ENCODE assay signal across 31 cellular contexts in the genomic region with DNA sequence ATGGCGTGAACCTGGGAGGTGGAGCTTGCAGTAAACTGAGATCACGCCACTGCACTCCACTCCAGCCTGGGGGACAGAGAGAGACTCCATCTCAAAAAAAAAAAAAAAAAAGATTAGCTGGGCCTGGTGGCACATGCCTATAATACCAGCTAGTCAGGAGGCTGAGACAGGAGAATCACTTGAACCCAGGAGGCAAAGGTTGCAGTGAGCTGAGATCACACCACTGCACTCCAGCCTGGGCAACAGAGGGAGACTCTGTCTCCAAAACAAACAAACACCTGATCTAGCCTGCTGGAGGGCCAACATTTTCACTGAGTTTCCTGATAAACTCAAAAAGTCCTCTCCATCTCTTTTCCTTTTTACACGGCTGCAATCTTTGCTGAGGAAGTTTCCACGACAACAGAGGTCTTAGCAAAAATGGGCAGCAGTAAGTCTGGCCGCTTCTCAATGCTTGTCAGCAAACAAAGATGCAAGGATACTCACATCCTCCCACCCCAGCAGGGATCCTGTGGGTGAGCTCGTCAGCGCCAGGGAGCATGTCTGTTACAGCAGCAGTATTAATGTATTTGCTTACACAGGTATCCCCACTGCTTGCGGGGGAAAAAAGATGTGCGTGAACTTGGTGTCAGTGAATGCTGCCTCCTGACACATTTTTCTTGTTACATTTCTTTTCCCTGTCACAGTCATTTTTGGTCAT. TPM values are rescaled to one million over a fixed set of nuclear protein-coding genes. Genes with fewer than 3 reads are reported as not detected.
"Had no signal": no experiment of that assay in that cellular context is flagged by ENCODE, and none has a peak within 500 bp of the region (broad histone marks: within the 10 kb centered on the region; RNA-seq: fewer than 3 reads in every experiment).

No MANE protein-coding gene starts in this region.

- H3K9me3 Mint-ChIP-seq: activated CD4-positive, alpha-beta memory T cell treated with anti-CD3 and anti-CD28 coated beads for 36 hours; activated CD4-positive, alpha-beta T cell treated with anti-CD3 and anti-CD28 coated beads, Interleukin-2, amount 10 ng/mL, durations not matched to agents 24 days and 14 days; activated naive CD4-positive, alpha-beta T cell treated with anti-CD3 and anti-CD28 coated beads, Interleukin-2, amount 50 U/mL, for 72 hours; activated T-cell treated with anti-CD3 and anti-CD28 coated beads, Interleukin-2, amount 50 U/mL, for 4 hours; activated T-helper 17 cell treated with anti-CD3 and anti-CD28 coated beads, Interleukin-2, amount 50 U/mL, for 72 hours; dendritic cell treated with granulocyte-macrophage colony-stimulating factor and Interleukin-4, amounts not matched to agents 40 ng/mL and 50 ng/mL, for 4 days; stimulated activated effector memory CD8-positive, alpha-beta T cell treated with anti-CD3 and anti-CD28 coated beads, Interleukin-12 subunit alpha, Interleukin-12 subunit beta, amount 100 ng/mL, for 72 hours; stimulated activated naive CD8-positive, alpha-beta T cell treated with anti-CD3 and anti-CD28 coated beads, Interleukin-15, Interleukin-2, amounts not matched to agents 100 ng/mL and 50 ng/mL, for 24 hours; T-helper 1 cell treated with Interleukin-12 subunit alpha and Interleukin-12 subunit beta and Interleukin-4 antibody, amounts not matched to agents 30 μg/mL and 1 μg/mL, for 36 hours had no signal

- H3K27me3 ChIP-seq: ovary had no signal

- H3K27ac ChIP-seq: breast epithelium, epithelial cell of prostate, esophagus squamous epithelium, neutrophil, ovary, skin epidermis, thoracic aorta had no signal

- ATAC-seq: activated naive CD4-positive, alpha-beta T cell treated with anti-CD3 and anti-CD28 coated beads, Interleukin-2, amount 50 U/mL, for 72 hours; activated T-cell treated with anti-CD3 and anti-CD28 coated beads, Interleukin-2, amount 50 U/mL, for 4 hours; activated T-helper 17 cell treated with anti-CD3 and anti-CD28 coated beads, Interleukin-2, amount 50 U/mL, for 72 hours; left ventricle myocardium superior; sciatic nerve; stimulated activated effector memory CD8-positive, alpha-beta T cell treated with anti-CD3 and anti-CD28 coated beads, Interleukin-12 subunit alpha, Interleukin-12 subunit beta, amount 100 ng/mL, for 72 hours had no signal

- H3K9me3 ChIP-seq: neutrophil, ovary, thoracic aorta had no signal

- H3K4me3 ChIP-seq: breast epithelium, esophagus squamous epithelium, ovary, skin epidermis, thoracic aorta had no signal

- H3K4me3 Mint-ChIP-seq: activated CD4-positive, alpha-beta memory T cell treated with anti-CD3 and anti-CD28 coated beads for 36 hours; activated CD4-positive, alpha-beta T cell treated with anti-CD3 and anti-CD28 coated beads, Interleukin-2, amount 10 ng/mL, durations not matched to agents 24 days and 14 days; activated T-cell treated with anti-CD3 and anti-CD28 coated beads, Interleukin-2, amount 50 U/mL, for 4 hours; activated T-helper 17 cell treated with anti-CD3 and anti-CD28 coated beads, Interleukin-2, amount 50 U/mL, for 72 hours; dendritic cell treated with granulocyte-macrophage colony-stimulating factor and Interleukin-4, amounts not matched to agents 40 ng/mL and 50 ng/mL, for 4 days; nephron; stimulated activated effector memory CD8-positive, alpha-beta T cell treated with anti-CD3 and anti-CD28 coated beads, Interleukin-12 subunit alpha, Interleukin-12 subunit beta, amount 100 ng/mL, for 72 hours; stimulated activated naive CD8-positive, alpha-beta T cell treated with anti-CD3 and anti-CD28 coated beads, Interleukin-15, Interleukin-2, amounts not matched to agents 100 ng/mL and 50 ng/mL, for 24 hours; T-helper 1 cell treated with Interleukin-12 subunit alpha and Interleukin-12 subunit beta and Interleukin-4 antibody, amounts not matched to agents 30 μg/mL and 1 μg/mL, for 36 hours had no signal

- H3K4me1 Mint-ChIP-seq: activated T-helper 17 cell treated with anti-CD3 and anti-CD28 coated beads, Interleukin-2, amount 50 U/mL, for 72 hours; nephron had no signal

- DNase-seq: activated CD4-positive, alpha-beta memory T cell treated with anti-CD3 and anti-CD28 coated beads for 36 hours; activated CD4-positive, alpha-beta T cell treated with anti-CD3 and anti-CD28 coated beads, Interleukin-2, amount 10 ng/mL, durations not matched to agents 24 days and 14 days; activated CD4-positive, CD25-positive, alpha-beta regulatory T cell treated with anti-CD3 and anti-CD28 coated beads, Interleukin-2, amount 50 U/mL, for 72 hours; activated gamma-delta T cell treated with Interleukin-2 at 50 U/mL for 16 hours; activated T-cell treated with anti-CD3 and anti-CD28 coated beads, Interleukin-2, amount 50 U/mL, for 4 hours; central memory CD4-positive, alpha-beta T cell; esophagus squamous epithelium; foreskin melanocyte; left ventricle myocardium superior; mammary epithelial cell; ovary; stimulated activated CD4-positive, alpha-beta T cell treated with anti-CD3 and anti-CD28 coated beads, Interleukin-12 subunit alpha, Interleukin-12 subunit beta, amount 100 ng/mL, for 4 hours; stimulated activated CD4-positive, alpha-beta T cell treated with anti-CD3 and anti-CD28 coated beads, Interleukin-4, amount 100 ng/mL, for 24 hours; T-helper 9 cell; trophoblast cell had no signal

- H3K4me1 ChIP-seq: breast epithelium, esophagus squamous epithelium had no signal

- H3K36me3 Mint-ChIP-seq: activated CD4-positive, alpha-beta memory T cell treated with anti-CD3 and anti-CD28 coated beads for 36 hours; activated naive CD4-positive, alpha-beta T cell treated with anti-CD3 and anti-CD28 coated beads, Interleukin-2, amount 50 U/mL, for 72 hours; stimulated activated effector memory CD8-positive, alpha-beta T cell treated with anti-CD3 and anti-CD28 coated beads, Interleukin-12 subunit alpha, Interleukin-12 subunit beta, amount 100 ng/mL, for 72 hours had no signal

- H3K27ac Mint-ChIP-seq: activated CD4-positive, alpha-beta memory T cell treated with anti-CD3 and anti-CD28 coated beads for 36 hours; activated CD4-positive, alpha-beta T cell treated with anti-CD3 and anti-CD28 coated beads, Interleukin-2, amount 10 ng/mL, durations not matched to agents 24 days and 14 days; activated naive CD4-positive, alpha-beta T cell treated with anti-CD3 and anti-CD28 coated beads, Interleukin-2, amount 50 U/mL, for 72 hours; activated T-helper 17 cell treated with anti-CD3 and anti-CD28 coated beads, Interleukin-2, amount 50 U/mL, for 72 hours; dendritic cell treated with granulocyte-macrophage colony-stimulating factor and Interleukin-4, amounts not matched to agents 40 ng/mL and 50 ng/mL, for 4 days; nephron; progenitor cell of endocrine pancreas; stimulated activated effector memory CD8-positive, alpha-beta T cell treated with anti-CD3 and anti-CD28 coated beads, Interleukin-12 subunit alpha, Interleukin-12 subunit beta, amount 100 ng/mL, for 72 hours; stimulated activated naive CD8-positive, alpha-beta T cell treated with anti-CD3 and anti-CD28 coated beads, Interleukin-15, Interleukin-2, amounts not matched to agents 100 ng/mL and 50 ng/mL, for 24 hours; T-helper 1 cell treated with Interleukin-12 subunit alpha and Interleukin-12 subunit beta and Interleukin-4 antibody, amounts not matched to agents 30 μg/mL and 1 μg/mL, for 36 hours had no signal

- H3K36me3 ChIP-seq: breast epithelium, esophagus squamous epithelium, neutrophil, ovary, thoracic aorta had no signal

RNA-seq across cellular contexts. Expression of a gene that starts 44.4 kb away (rescaled TPM):
- total RNA-seq: esophagus squamous epithelium, left ventricle myocardium superior, mucosa of gallbladder, renal cortical epithelial cell, thoracic aorta had no signal
